In genomic region chr7:836429-836828, GRCh38 we compare ENCODE assay signal across 8 cellular contexts. TPM values are rescaled to one million over a fixed set of nuclear protein-coding genes. Genes with fewer than 3 reads are reported as not detected.
A peak's percentile ranks its signal among the peaks of the same experiment; 100 is the strongest.
DNase-seq lines count a peak whose midpoint lies in the region; TF ChIP-seq lines count a peak whose summit lies in the region.

No MANE protein-coding gene starts in this region.

- H3K4me1 ChIP-seq in left ventricle myocardium inferior (peaks cover 78% of the 10 kb centered on the region), suprapubic skin (peaks cover 63% of the 10 kb centered on the region)

- DNase-seq in SHP77 (lab: John Stamatoyannopoulos, UW) (peak; percentile 15 to 50), SHP77 treated with DMSO at 0.1 percent for 48 hours (lab: John Stamatoyannopoulos, UW) (no peak), WERI-Rb-1 (peak; percentile 57), left ventricle myocardium inferior (no peak), suprapubic skin (ENCODE audit: low spot score in 2 of 2) (no peak), NCI-H1417 treated with DMSO at 0.1 percent for 48 hours (lab: John Stamatoyannopoulos, UW) (no peak), epidermal melanocyte (ENCODE audit: insufficient read length, low spot score) (no peak)
- no peak for DNase-seq in activated CD8-positive, alpha-beta memory T cell treated with anti-CD3 and anti-CD28 coated beads, Interleukin-2, amount 50 U/mL, for 4 hours

- 33% methylated on average over 5 of the region's 5 CpGs for WGBS in suprapubic skin

- H3K9me3 ChIP-seq in WERI-Rb-1 (ENCODE audit: severe bottlenecking) (no peaks in the 10 kb centered on the region), left ventricle myocardium inferior (replicated peaks) (no peaks in the 10 kb centered on the region), suprapubic skin (no peaks in the 10 kb centered on the region)

- H3K36me3 ChIP-seq in WERI-Rb-1 (peaks cover 55% of the 10 kb centered on the region), left ventricle myocardium inferior (peaks cover 35% of the 10 kb centered on the region), suprapubic skin (peaks cover 20% of the 10 kb centered on the region)

- H3K27ac ChIP-seq in WERI-Rb-1 (peak overlapping the region; percentile 94), left ventricle myocardium inferior (replicated peaks) (peak overlapping the region; percentile 95), suprapubic skin (peak overlapping the region; percentile 85)

- TF ChIP-seq EP300 in suprapubic skin (IDR thresholded peaks at IDR 0.05) = no peak

- TF ChIP-seq CTCF in WERI-Rb-1 (IDR thresholded peaks at IDR 0.05; ENCODE audit: low read depth, low read length) (peak; percentile 79), left ventricle myocardium inferior (IDR thresholded peaks at IDR 0.05; ENCODE audit: borderline replicate concordance) (peak; percentile 63), suprapubic skin (IDR thresholded peaks at IDR 0.05) (peak in 1 of 2 donors; percentile 24)

- TF ChIP-seq POLR2A in suprapubic skin (IDR thresholded peaks at IDR 0.05) = no peak

- no peak overlapping the region for H3K4me3 ChIP-seq in WERI-Rb-1 (ENCODE audit: low read depth, low read length)
- peak overlapping the region; percentile 7 for H3K4me3 ChIP-seq in left ventricle myocardium inferior
- no peak overlapping the region for H3K4me3 ChIP-seq in suprapubic skin

- intact Hi-C loops in left ventricle myocardium inferior (cut with micrococcal nuclease) = loop anchor here (10.0 kb wide), 1 partner anchor 52 kb away; no protein-coding TSS in a partner anchor

- H3K27me3 ChIP-seq in WERI-Rb-1 (ENCODE audit: insufficient read depth, low read depth, severe bottlenecking) (no peaks in the 10 kb centered on the region), left ventricle myocardium inferior (ENCODE audit: low read depth) (no peaks in the 10 kb centered on the region), suprapubic skin (no peaks in the 10 kb centered on the region)

RNA-seq across cellular contexts. Expression of gene SUN1, which starts 4.2 kb away (rescaled TPM):
- total RNA-seq in left ventricle myocardium inferior (183 TPM), suprapubic skin (100 to 1,000 TPM; 225 to 475 (median 263) TPM)

RNA-seq across cellular contexts. Expression of gene GET4, which starts 39.9 kb away (rescaled TPM):
- total RNA-seq in left ventricle myocardium inferior (22.9 TPM), suprapubic skin (10 to 100 TPM; 27.7 to 58.2 (median 47.8) TPM)

Comparison
In these comparisons a context has a peak if more than half of its experiments do, and no peak if none do; other contexts are left out.
1. DNase-seq: peak in SHP77 (2 of 2) and WERI-Rb-1 (single experiment); none in SHP77 treated with DMSO at 0.1 percent for 48 hours (single experiment), left ventricle myocardium inferior (single experiment), suprapubic skin (0 of 2), NCI-H1417 treated with DMSO at 0.1 percent for 48 hours (single experiment), epidermal melanocyte (single experiment) and activated CD8-positive, alpha-beta memory T cell treated with anti-CD3 and anti-CD28 coated beads, Interleukin-2, amount 50 U/mL, for 4 hours (single experiment).
2. Peak in every context shown above with its lines, with median percentiles within 50 percentile points of each other: H3K27ac ChIP-seq.